In genomic region chr7:134940711-134941110, GRCh38 we compare ENCODE assay signal across 2 cellular contexts.
TF ChIP-seq lines count a peak whose summit lies in the region.

No MANE protein-coding gene starts in this region.

TF ChIP-seq in SK-N-SH, 30 proteins besides CTCF, POLR2A, EP300 and RAD21 (continued from another document):
- TF ChIP-seq PBX3 (IDR thresholded peaks at IDR 0.05) = no peak
- TF ChIP-seq TEAD4 (IDR thresholded peaks at IDR 0.05; ENCODE audit: borderline replicate concordance, insufficient read depth) = no peak
- TF ChIP-seq TAF1 (IDR thresholded peaks at IDR 0.05; ENCODE audit: borderline replicate concordance, low read depth, low read length) = no peak
- TF ChIP-seq REST (IDR thresholded peaks at IDR 0.05; ENCODE audit: low read depth, low read length) = no peak
- TF ChIP-seq POLR2AphosphoS5 (IDR thresholded peaks at IDR 0.05; ENCODE audit: low read depth, low read length) = no peak
- TF ChIP-seq MXI1 (IDR thresholded peaks at IDR 0.05; ENCODE audit: low read depth, low read length) = no peak
- no peak for TF ChIP-seq NFIC (IDR thresholded peaks at IDR 0.05; ENCODE audit: borderline replicate concordance)
- no peak for TF ChIP-seq RFX5 (IDR thresholded peaks at IDR 0.05; ENCODE audit: low read length)

TF ChIP-seq in SK-N-SH treated with all-trans-retinoic acid at 6 μM for 48 hours, 23 proteins besides CTCF, POLR2A, EP300 and RAD21 (continued from another document):
- TF ChIP-seq, protein P1, sequence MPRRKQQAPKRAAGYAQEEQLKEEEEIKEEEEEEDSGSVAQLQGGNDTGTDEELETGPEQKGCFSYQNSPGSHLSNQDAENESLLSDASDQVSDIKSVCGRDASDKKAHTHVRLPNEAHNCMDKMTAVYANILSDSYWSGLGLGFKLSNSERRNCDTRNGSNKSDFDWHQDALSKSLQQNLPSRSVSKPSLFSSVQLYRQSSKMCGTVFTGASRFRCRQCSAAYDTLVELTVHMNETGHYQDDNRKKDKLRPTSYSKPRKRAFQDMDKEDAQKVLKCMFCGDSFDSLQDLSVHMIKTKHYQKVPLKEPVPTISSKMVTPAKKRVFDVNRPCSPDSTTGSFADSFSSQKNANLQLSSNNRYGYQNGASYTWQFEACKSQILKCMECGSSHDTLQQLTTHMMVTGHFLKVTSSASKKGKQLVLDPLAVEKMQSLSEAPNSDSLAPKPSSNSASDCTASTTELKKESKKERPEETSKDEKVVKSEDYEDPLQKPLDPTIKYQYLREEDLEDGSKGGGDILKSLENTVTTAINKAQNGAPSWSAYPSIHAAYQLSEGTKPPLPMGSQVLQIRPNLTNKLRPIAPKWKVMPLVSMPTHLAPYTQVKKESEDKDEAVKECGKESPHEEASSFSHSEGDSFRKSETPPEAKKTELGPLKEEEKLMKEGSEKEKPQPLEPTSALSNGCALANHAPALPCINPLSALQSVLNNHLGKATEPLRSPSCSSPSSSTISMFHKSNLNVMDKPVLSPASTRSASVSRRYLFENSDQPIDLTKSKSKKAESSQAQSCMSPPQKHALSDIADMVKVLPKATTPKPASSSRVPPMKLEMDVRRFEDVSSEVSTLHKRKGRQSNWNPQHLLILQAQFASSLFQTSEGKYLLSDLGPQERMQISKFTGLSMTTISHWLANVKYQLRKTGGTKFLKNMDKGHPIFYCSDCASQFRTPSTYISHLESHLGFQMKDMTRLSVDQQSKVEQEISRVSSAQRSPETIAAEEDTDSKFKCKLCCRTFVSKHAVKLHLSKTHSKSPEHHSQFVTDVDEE (CRISPR knock-in tag; IDR thresholded peaks at IDR 0.05) = no peak
- TF ChIP-seq BACH2 (CRISPR knock-in tag; IDR thresholded peaks at IDR 0.05; ENCODE audit: borderline replicate concordance) (no peak), ZNF70 (CRISPR knock-in tag; IDR thresholded peaks at IDR 0.05) (no peak), PPARA (CRISPR knock-in tag; IDR thresholded peaks at IDR 0.05; ENCODE audit: borderline replicate concordance) (no peak), TCF4 (CRISPR knock-in tag; IDR thresholded peaks at IDR 0.05; ENCODE audit: borderline replicate concordance) (no peak), ZFP3 (CRISPR knock-in tag; IDR thresholded peaks at IDR 0.05) (no peak), CREB5 (CRISPR knock-in tag; IDR thresholded peaks at IDR 0.05; ENCODE audit: low read depth) (no peak), ISL1 (CRISPR knock-in tag; IDR thresholded peaks at IDR 0.05) (no peak)
TF ChIP-seq in SK-N-SH treated with all-trans-retinoic acid at 6 μM for 48 hours: peak in this region for 0.
